ENCODE assay signal across 33 cellular contexts in genomic region chr10:97981816-97982215, GRCh38. TPM values are rescaled to one million over a fixed set of nuclear protein-coding genes. Genes with fewer than 3 reads are reported as not detected.
"Had no signal": no experiment of that assay in that cellular context is flagged by ENCODE, and none has a peak within 500 bp of the region (broad histone marks: within the 10 kb centered on the region; RNA-seq: fewer than 3 reads in every experiment).

No MANE protein-coding gene starts in this region.

- H3K4me1 ChIP-seq: SJCRH30 had no signal

- ATAC-seq: K562, Panc1, Right ventricle myocardium inferior, SK-N-SH treated with all-trans-retinoic acid at 6 μM for 48 hours had no signal

- H3K4me3 ChIP-seq: K562, MG63, PC-9, SJCRH30, SK-N-MC had no signal

- H2AFZ ChIP-seq: PC-9 had no signal

- H3K4me2 ChIP-seq: PC-9 had no signal

- H3K27ac ChIP-seq: PC-9, RWPE1, SJCRH30, SK-N-MC had no signal

- DNase-seq: Kasumi-1, KG1, MG63, MV-4-11, NCI-H1092, NCI-H1105, NCI-H1417 treated with DMSO at 0.1 percent for 48 hours, NCI-H1436 treated with DMSO at 0.1 percent for 48 hours, NCI-H1694 treated with DMSO at 0.1 percent for 48 hours, NCI-H187 treated with DMSO at 0.1 percent for 48 hours, NCI-H2029, NCI-H2081, NCI-H2171 treated with DMSO at 0.1 percent for 48 hours, NCI-H2227 treated with DMSO at 0.1 percent for 48 hours, NCI-H345, NCI-H446, NCI-H510A treated with DMSO at 0.1 percent for 48 hours, NCI-H524 treated with DMSO at 0.1 percent for 48 hours, NCI-H526 treated with DMSO at 0.1 percent for 48 hours, PC-9, SHP77, SIG-M5, SJCRH30 had no signal

- H3K9me3 ChIP-seq: MG63, SJCRH30 had no signal

- H3K36me3 ChIP-seq: MG63, SJCRH30 had no signal

RNA-seq across cellular contexts. Expression of gene CRTAC1, which starts 48.6 kb away (rescaled TPM):
- total RNA-seq: K562, M059J, NCI-H460, OCI-LY7, PC-9, RPMI7951, SJCRH30 had no signal
